Comparison of ENCODE assay signal across 17 cellular contexts in genomic region chr10:79328737-79329504, GRCh38. TPM values are rescaled to one million over a fixed set of nuclear protein-coding genes. Genes with fewer than 3 reads are reported as not detected.
DNase-seq lines count a peak whose midpoint lies in the region; ATAC-seq, FAIRE-seq and TF ChIP-seq lines count a peak whose summit lies in the region.
"Had no signal": no experiment of that assay in that cellular context is flagged by ENCODE, and none has a peak within 500 bp of the region (broad histone marks: within the 10 kb centered on the region; RNA-seq: fewer than 3 reads in every experiment).

No MANE protein-coding gene starts in this region.

- H3K27ac ChIP-seq in sigmoid colon, result no peak overlapping the region
- H3K27ac ChIP-seq: HL-60, ovary had no signal

- no peak overlapping the region for H3K4me3 Mint-ChIP-seq in activated CD4-positive, alpha-beta memory T cell treated with anti-CD3 and anti-CD28 coated beads for 36 hours
- H3K4me3 Mint-ChIP-seq in activated CD4-positive, alpha-beta memory T cell treated with anti-CD3 and anti-CD28 coated beads, Interleukin-2, amount 10 ng/mL, durations not matched to agents 7 days and 5 days, result no peak overlapping the region
- no peak overlapping the region for H3K4me3 Mint-ChIP-seq in activated CD8-positive, alpha-beta T cell treated with anti-CD3 and anti-CD28 coated beads for 36 hours
- H3K4me3 Mint-ChIP-seq in effector memory CD8-positive, alpha-beta T cell, result no peak overlapping the region

- TF ChIP-seq CTCF in sigmoid colon (IDR thresholded peaks at IDR 0.05), result no peak
- TF ChIP-seq CTCF in activated CD8-positive, alpha-beta T cell treated with anti-CD3 and anti-CD28 coated beads for 36 hours (IDR thresholded peaks at IDR 0.05), result no peak

- no peak overlapping the region for H3K4me3 ChIP-seq in sigmoid colon
- H3K4me3 ChIP-seq: ovary had no signal

- no peaks in the 10 kb centered on the region for H3K27me3 Mint-ChIP-seq in activated CD4-positive, alpha-beta memory T cell treated with anti-CD3 and anti-CD28 coated beads for 36 hours
- H3K27me3 Mint-ChIP-seq in activated CD4-positive, alpha-beta memory T cell treated with anti-CD3 and anti-CD28 coated beads, Interleukin-2, amount 10 ng/mL, durations not matched to agents 7 days and 5 days, result no peaks in the 10 kb centered on the region
- no peaks in the 10 kb centered on the region for H3K27me3 Mint-ChIP-seq in activated CD8-positive, alpha-beta T cell treated with anti-CD3 and anti-CD28 coated beads for 36 hours
- H3K27me3 Mint-ChIP-seq in effector memory CD8-positive, alpha-beta T cell, result no peaks in the 10 kb centered on the region

- no peak for TF ChIP-seq EP300 in sigmoid colon (IDR thresholded peaks at IDR 0.05)

- no peaks in the 10 kb centered on the region for H3K36me3 Mint-ChIP-seq in activated CD4-positive, alpha-beta memory T cell treated with anti-CD3 and anti-CD28 coated beads for 36 hours
- H3K36me3 Mint-ChIP-seq in activated CD4-positive, alpha-beta memory T cell treated with anti-CD3 and anti-CD28 coated beads, Interleukin-2, amount 10 ng/mL, durations not matched to agents 7 days and 5 days (ENCODE audit: low read depth), result peaks cover 3% of the 10 kb centered on the region
- H3K36me3 Mint-ChIP-seq in activated CD8-positive, alpha-beta T cell treated with anti-CD3 and anti-CD28 coated beads for 36 hours (ENCODE audit: low read depth), result no peaks in the 10 kb centered on the region
- no peaks in the 10 kb centered on the region for H3K36me3 Mint-ChIP-seq in effector memory CD8-positive, alpha-beta T cell (ENCODE audit: insufficient read depth)
- H3K36me3 Mint-ChIP-seq: activated naive CD4-positive, alpha-beta T cell treated with anti-CD3 and anti-CD28 coated beads, Interleukin-2, amount 50 U/mL, for 72 hours had no signal

- CTCF ChIA-PET in activated CD4-positive, alpha-beta memory T cell treated with anti-CD3 and anti-CD28 coated beads for 36 hours (lab: Charles Lee), result interaction anchor here (1.3 kb wide), 1 partner anchor 13 kb away, joined by 3 read pairs; no protein-coding TSS in a partner anchor
- CTCF ChIA-PET in activated CD4-positive, alpha-beta memory T cell treated with anti-CD3 and anti-CD28 coated beads, Interleukin-2, amount 10 ng/mL, durations not matched to agents 7 days and 5 days (lab: Charles Lee), result interaction anchor here (1.0 kb wide), 1 partner anchor 18 kb away, joined by 4 read pairs; the partner anchor contains the start of gene PPIF
- CTCF ChIA-PET in activated CD8-positive, alpha-beta T cell treated with anti-CD3 and anti-CD28 coated beads for 36 hours (lab: Charles Lee), result no interaction called here

- no peaks in the 10 kb centered on the region for H3K9me3 ChIP-seq in sigmoid colon
- H3K9me3 ChIP-seq: ovary had no signal

- H3K27me3 ChIP-seq in sigmoid colon, result no peaks in the 10 kb centered on the region
- H3K27me3 ChIP-seq: ovary had no signal

- peak; percentile 57 for ATAC-seq in esophagus mucosa
- no peak for ATAC-seq in activated CD8-positive, alpha-beta T cell treated with anti-CD3 and anti-CD28 coated beads for 36 hours
- ATAC-seq in effector memory CD8-positive, alpha-beta T cell (replicated peaks), result no peak
- ATAC-seq: activated naive CD4-positive, alpha-beta T cell treated with anti-CD3 and anti-CD28 coated beads, Interleukin-2, amount 50 U/mL, for 72 hours had no signal

- peak; percentile 29 for DNase-seq in activated CD4-positive, alpha-beta memory T cell treated with anti-CD3 and anti-CD28 coated beads for 36 hours
- no peak for DNase-seq in activated CD4-positive, alpha-beta memory T cell treated with anti-CD3 and anti-CD28 coated beads, Interleukin-2, amount 10 ng/mL, durations not matched to agents 7 days and 5 days
- DNase-seq in RCC 7860 (ENCODE audit: low spot score) (peak; percentile 80), sigmoid colon (peak; percentile 61)
- DNase-seq in activated naive CD4-positive, alpha-beta T cell treated with anti-CD3 and anti-CD28 coated beads, Interleukin-2, amount 50 U/mL, for 16 hours, result no peak
- DNase-seq in activated CD8-positive, alpha-beta T cell treated with anti-CD3 and anti-CD28 coated beads for 36 hours, result no peak
- DNase-seq in effector memory CD8-positive, alpha-beta T cell, result no peak
- DNase-seq: COR-L47; GOT3; NCI-H2081; SIG-M5; stimulated activated CD4-positive, alpha-beta T cell treated with anti-CD3 and anti-CD28 coated beads, Interleukin-12 subunit alpha, Interleukin-12 subunit beta, amount 100 ng/mL, for 4 hours had no signal

- POLR2A ChIA-PET in activated CD4-positive, alpha-beta memory T cell treated with anti-CD3 and anti-CD28 coated beads for 36 hours (lab: Charles Lee), result interaction anchor here (2.9 kb wide), 1 partner anchor 16 kb away, joined by 8 read pairs; no protein-coding TSS in a partner anchor
- POLR2A ChIA-PET in activated CD4-positive, alpha-beta memory T cell treated with anti-CD3 and anti-CD28 coated beads, Interleukin-2, amount 10 ng/mL, durations not matched to agents 7 days and 5 days (lab: Charles Lee), result interaction anchor here (0.9 to 9.4 kb wide), 4 partner anchors 12 to 43 kb away, joined by 3 to 53 read pairs (median 4); no protein-coding TSS in a partner anchor
- POLR2A ChIA-PET in activated CD8-positive, alpha-beta T cell treated with anti-CD3 and anti-CD28 coated beads for 36 hours (lab: Charles Lee), result interaction anchor here (1.5 to 2.2 kb wide), 2 partner anchors 11 to 85 kb away, joined by 6 to 7 read pairs; no protein-coding TSS in a partner anchor

- no peak for TF ChIP-seq POLR2A in sigmoid colon (IDR thresholded peaks at IDR 0.05)

- H3K36me3 ChIP-seq in sigmoid colon, result no peaks in the 10 kb centered on the region
- H3K36me3 ChIP-seq: ovary had no signal

- H3K27ac Mint-ChIP-seq in activated CD4-positive, alpha-beta memory T cell treated with anti-CD3 and anti-CD28 coated beads for 36 hours, result no peak overlapping the region
- no peak overlapping the region for H3K27ac Mint-ChIP-seq in activated CD4-positive, alpha-beta memory T cell treated with anti-CD3 and anti-CD28 coated beads, Interleukin-2, amount 10 ng/mL, durations not matched to agents 7 days and 5 days
- H3K27ac Mint-ChIP-seq in activated CD8-positive, alpha-beta T cell treated with anti-CD3 and anti-CD28 coated beads for 36 hours, result no peak overlapping the region
- no peak overlapping the region for H3K27ac Mint-ChIP-seq in effector memory CD8-positive, alpha-beta T cell
- H3K27ac Mint-ChIP-seq: activated naive CD4-positive, alpha-beta T cell treated with anti-CD3 and anti-CD28 coated beads, Interleukin-2, amount 50 U/mL, for 72 hours had no signal

- peaks cover 39% of the 10 kb centered on the region for H3K4me1 Mint-ChIP-seq in activated CD4-positive, alpha-beta memory T cell treated with anti-CD3 and anti-CD28 coated beads for 36 hours (ENCODE audit: low read depth)
- peaks cover 46% of the 10 kb centered on the region for H3K4me1 Mint-ChIP-seq in activated CD4-positive, alpha-beta memory T cell treated with anti-CD3 and anti-CD28 coated beads, Interleukin-2, amount 10 ng/mL, durations not matched to agents 7 days and 5 days
- H3K4me1 Mint-ChIP-seq in activated CD8-positive, alpha-beta T cell treated with anti-CD3 and anti-CD28 coated beads for 36 hours (ENCODE audit: low read depth), result peaks cover 33% of the 10 kb centered on the region
- H3K4me1 Mint-ChIP-seq in effector memory CD8-positive, alpha-beta T cell (ENCODE audit: low read depth in 2 of 2), result peaks cover 14% of the 10 kb centered on the region in 2 donors

- intact Hi-C loops in activated CD4-positive, alpha-beta memory T cell treated with anti-CD3 and anti-CD28 coated beads for 36 hours (cut with micrococcal nuclease), result loop anchor here (10.0 kb wide), 2 partner anchors 354 to 1024 kb away; no protein-coding TSS in a partner anchor
- intact Hi-C loops in sigmoid colon (cut with DNase I), result no loop called here
- intact Hi-C loops in activated CD8-positive, alpha-beta T cell treated with anti-CD3 and anti-CD28 coated beads for 36 hours (cut with micrococcal nuclease), result loop anchor here (10.0 kb wide), 1 partner anchor 84 kb away; no protein-coding TSS in a partner anchor

- no peak for FAIRE-seq in RCC 7860 (lab: Jason Lieb, UNC)
- FAIRE-seq: colon had no signal

- WGBS in sigmoid colon, 2 donors, result 87 to 94% methylated on average over 14 of the region's 14 CpGs

- no peaks in the 10 kb centered on the region for H3K9me3 Mint-ChIP-seq in activated CD4-positive, alpha-beta memory T cell treated with anti-CD3 and anti-CD28 coated beads for 36 hours
- H3K9me3 Mint-ChIP-seq in activated CD4-positive, alpha-beta memory T cell treated with anti-CD3 and anti-CD28 coated beads, Interleukin-2, amount 10 ng/mL, durations not matched to agents 7 days and 5 days, result no peaks in the 10 kb centered on the region
- peaks cover 2% of the 10 kb centered on the region for H3K9me3 Mint-ChIP-seq in activated CD8-positive, alpha-beta T cell treated with anti-CD3 and anti-CD28 coated beads for 36 hours
- no peaks in the 10 kb centered on the region for H3K9me3 Mint-ChIP-seq in effector memory CD8-positive, alpha-beta T cell

- peaks cover 0 to 22% (median 10%) of the 10 kb centered on the region in 4 donors for H3K4me1 ChIP-seq in sigmoid colon

RNA-seq across cellular contexts. Expression of gene PPIF, which starts 18.3 kb away (rescaled TPM):
- total RNA-seq in activated CD4-positive, alpha-beta memory T cell treated with anti-CD3 and anti-CD28 coated beads for 36 hours, result 10 to 100 TPM; 87.2 to 94.0 TPM
- total RNA-seq in activated CD4-positive, alpha-beta memory T cell treated with anti-CD3 and anti-CD28 coated beads, Interleukin-2, amount 10 ng/mL, durations not matched to agents 7 days and 5 days, result 10 to 100 TPM; 80.7 to 88.4 TPM
- total RNA-seq in esophagus mucosa, result 77.8 TPM
- total RNA-seq in sigmoid colon, result 10 to 100 TPM; 26.4 to 48.5 (median 32.5) TPM
- polyA plus RNA-seq in sigmoid colon, result 10 to 100 TPM; 60.7 to 74.9 (median 71.9) TPM
- total RNA-seq in activated CD8-positive, alpha-beta T cell treated with anti-CD3 and anti-CD28 coated beads for 36 hours, result 10 to 100 TPM; 81.5 to 88.6 TPM

Comparison
In these comparisons a context has a peak if more than half of its experiments do, and no peak if none do; other contexts are left out.
1. DNase-seq: peak in activated CD4-positive, alpha-beta memory T cell treated with anti-CD3 and anti-CD28 coated beads for 36 hours (single experiment), RCC 7860 (single experiment) and sigmoid colon (single experiment); none in activated CD4-positive, alpha-beta memory T cell treated with anti-CD3 and anti-CD28 coated beads, Interleukin-2, amount 10 ng/mL, durations not matched to agents 7 days and 5 days (single experiment), activated naive CD4-positive, alpha-beta T cell treated with anti-CD3 and anti-CD28 coated beads, Interleukin-2, amount 50 U/mL, for 16 hours (single experiment), activated CD8-positive, alpha-beta T cell treated with anti-CD3 and anti-CD28 coated beads for 36 hours (single experiment) and effector memory CD8-positive, alpha-beta T cell (0 of 3).